Comparison of ENCODE assay signal across 25 cellular contexts in genomic region chr22:48945621-48946458, GRCh38.
A peak's percentile ranks its signal among the peaks of the same experiment; 100 is the strongest.
DNase-seq lines count a peak whose midpoint lies in the region; ATAC-seq and TF ChIP-seq lines count a peak whose summit lies in the region.
"Had no signal": no experiment of that assay in that cellular context is flagged by ENCODE, and none has a peak within 500 bp of the region (broad histone marks: within the 10 kb centered on the region; RNA-seq: fewer than 3 reads in every experiment).

No MANE protein-coding gene starts in this region.

- 40% methylated on average over 2 of the region's 22 CpGs for WGBS in right lobe of liver (ENCODE audit: insufficient coverage, low coverage, low lambda C conversion rate, missing lambda C conversion rate)

- H3K4me3 Mint-ChIP-seq in progenitor cell of endocrine pancreas (ENCODE audit: low read depth) (no peak overlapping the region), CD14-positive monocyte (no peak overlapping the region)
- H3K4me3 Mint-ChIP-seq: activated CD4-positive, alpha-beta T cell treated with anti-CD3 and anti-CD28 coated beads for 36 hours; activated naive CD8-positive, alpha-beta T cell treated with anti-CD3 and anti-CD28 coated beads, Interleukin-2, amount 10 ng/mL, durations not matched to agents 7 days and 5 days; activated T-helper 17 cell treated with anti-CD3 and anti-CD28 coated beads, Interleukin-2, amount 50 U/mL, for 72 hours; central memory CD8-positive, alpha-beta T cell; naive thymus-derived CD8-positive, alpha-beta T cell had no signal

- H3K36me3 Mint-ChIP-seq in progenitor cell of endocrine pancreas (ENCODE audit: insufficient read depth), result no peaks in the 10 kb centered on the region
- H3K36me3 Mint-ChIP-seq in CD14-positive monocyte, result no peaks in the 10 kb centered on the region
- H3K36me3 Mint-ChIP-seq: activated naive CD8-positive, alpha-beta T cell treated with anti-CD3 and anti-CD28 coated beads, Interleukin-2, amount 10 ng/mL, durations not matched to agents 7 days and 5 days; naive thymus-derived CD8-positive, alpha-beta T cell had no signal

- H3K4me1 ChIP-seq in right lobe of liver, result no peaks in the 10 kb centered on the region
- H3K4me1 ChIP-seq: BE2C, HAP-1, pancreas had no signal

- H3K27ac ChIP-seq in right lobe of liver, result no peak overlapping the region
- H3K27ac ChIP-seq: epithelial cell of prostate, pancreas, SK-N-MC had no signal

- no peak for ATAC-seq in left ventricle myocardium superior
- peak in 1 of 4 donors; percentile 38 for ATAC-seq in right lobe of liver
- ATAC-seq in GM18873 (IDR thresholded peaks at IDR 0.05; ENCODE audit: low FRiP score, unreplicated experiment), result no peak
- no peak for ATAC-seq in GM18498 (IDR thresholded peaks at IDR 0.05; ENCODE audit: unreplicated experiment)
- ATAC-seq: activated CD4-positive, alpha-beta T cell treated with anti-CD3 and anti-CD28 coated beads for 36 hours; activated T-helper 17 cell treated with anti-CD3 and anti-CD28 coated beads, Interleukin-2, amount 50 U/mL, for 72 hours; naive thymus-derived CD8-positive, alpha-beta T cell; pancreas had no signal

- H3K27me3 Mint-ChIP-seq in progenitor cell of endocrine pancreas, result peaks cover 17% of the 10 kb centered on the region
- peaks cover 0 to 9% (median 3%) of the 10 kb centered on the region in 3 donors for H3K27me3 Mint-ChIP-seq in CD14-positive monocyte (ENCODE audit: low read depth in 3 of 3)
- H3K27me3 Mint-ChIP-seq: activated naive CD8-positive, alpha-beta T cell treated with anti-CD3 and anti-CD28 coated beads, Interleukin-2, amount 10 ng/mL, durations not matched to agents 7 days and 5 days had no signal

- TF ChIP-seq CTCF in right lobe of liver (IDR thresholded peaks at IDR 0.05) (no peak), progenitor cell of endocrine pancreas (IDR thresholded peaks at IDR 0.05; ENCODE audit: unreplicated experiment) (no peak), CD14-positive monocyte (IDR thresholded peaks at IDR 0.05) (no peak)

- no peaks in the 10 kb centered on the region for H3K27me3 ChIP-seq in right lobe of liver
- H3K27me3 ChIP-seq: BE2C, pancreas had no signal

- no peaks in the 10 kb centered on the region for H3K9me3 Mint-ChIP-seq in progenitor cell of endocrine pancreas (ENCODE audit: low read depth)
- peaks cover 0 to 1% (median 0%) of the 10 kb centered on the region in 7 donors for H3K9me3 Mint-ChIP-seq in CD14-positive monocyte
- H3K9me3 Mint-ChIP-seq: activated naive CD8-positive, alpha-beta T cell treated with anti-CD3 and anti-CD28 coated beads, Interleukin-2, amount 10 ng/mL, durations not matched to agents 7 days and 5 days; activated T-helper 17 cell treated with anti-CD3 and anti-CD28 coated beads, Interleukin-2, amount 50 U/mL, for 72 hours; central memory CD8-positive, alpha-beta T cell; naive thymus-derived CD8-positive, alpha-beta T cell had no signal

- no peak for TF ChIP-seq POLR2A in right lobe of liver (IDR thresholded peaks at IDR 0.05)

- H3K4me1 Mint-ChIP-seq in progenitor cell of endocrine pancreas (ENCODE audit: low read depth), result peaks cover 3% of the 10 kb centered on the region
- H3K4me1 Mint-ChIP-seq in CD14-positive monocyte, result no peaks in the 10 kb centered on the region
- H3K4me1 Mint-ChIP-seq: activated CD4-positive, alpha-beta T cell treated with anti-CD3 and anti-CD28 coated beads for 36 hours; activated naive CD8-positive, alpha-beta T cell treated with anti-CD3 and anti-CD28 coated beads, Interleukin-2, amount 10 ng/mL, durations not matched to agents 7 days and 5 days; activated T-helper 17 cell treated with anti-CD3 and anti-CD28 coated beads, Interleukin-2, amount 50 U/mL, for 72 hours; central memory CD8-positive, alpha-beta T cell had no signal

- DNase-seq in cardiac septum (ENCODE audit: low spot score), result peak; percentile 67
- DNase-seq in left ventricle myocardium superior, result no peak
- DNase-seq in right lobe of liver, result peak in 2 of 3 donors; percentile 22
- DNase-seq in progenitor cell of endocrine pancreas (ENCODE audit: low spot score, unreplicated experiment), result peak; percentile 5
- peak; percentile 33 for DNase-seq in ureter (ENCODE audit: low spot score)
- DNase-seq in CD14-positive monocyte (ENCODE audit: low spot score), result no peak
- DNase-seq: activated CD4-positive, alpha-beta T cell treated with anti-CD3 and anti-CD28 coated beads for 36 hours; activated naive CD8-positive, alpha-beta T cell treated with anti-CD3 and anti-CD28 coated beads, Interleukin-2, amount 10 ng/mL, durations not matched to agents 7 days and 5 days; BE2C; DMS53; GDM1; Karpas-422; NCI-H1694; NCI-H2171 treated with DMSO at 0.1 percent for 48 hours; NCI-H526 treated with DMSO at 0.1 percent for 48 hours; T-helper 2 cell had no signal

- peak overlapping the region; percentile 6 for H3K27ac Mint-ChIP-seq in progenitor cell of endocrine pancreas
- no peak overlapping the region for H3K27ac Mint-ChIP-seq in CD14-positive monocyte
- H3K27ac Mint-ChIP-seq: activated CD4-positive, alpha-beta T cell treated with anti-CD3 and anti-CD28 coated beads for 36 hours; activated naive CD8-positive, alpha-beta T cell treated with anti-CD3 and anti-CD28 coated beads, Interleukin-2, amount 10 ng/mL, durations not matched to agents 7 days and 5 days; activated T-helper 17 cell treated with anti-CD3 and anti-CD28 coated beads, Interleukin-2, amount 50 U/mL, for 72 hours had no signal

- H3K4me3 ChIP-seq in right lobe of liver, result no peak overlapping the region
- H3K4me3 ChIP-seq: HAP-1, pancreas, SK-N-MC had no signal

- intact Hi-C loops in cardiac septum (cut with DNase I), result no loop called here
- intact Hi-C loops in left ventricle myocardium superior (cut with micrococcal nuclease), result no loop called here
- intact Hi-C loops in right lobe of liver (cut with DNase I), result no loop called here
- intact Hi-C loops in CD14-positive monocyte (cut with micrococcal nuclease), result no loop called here

- H3K36me3 ChIP-seq in right lobe of liver, result no peaks in the 10 kb centered on the region
- H3K36me3 ChIP-seq: BE2C, HAP-1, pancreas had no signal

- no peaks in the 10 kb centered on the region for H3K9me3 ChIP-seq in right lobe of liver
- H3K9me3 ChIP-seq: BE2C, HAP-1, pancreas had no signal

Comparison
In these comparisons a context has a peak if more than half of its experiments do, and no peak if none do; other contexts are left out.
1. DNase-seq: peak in cardiac septum (single experiment), right lobe of liver (2 of 3), progenitor cell of endocrine pancreas (single experiment) and ureter (single experiment); none in left ventricle myocardium superior (single experiment) and CD14-positive monocyte (single experiment).